Comparison of ENCODE assay signal across 1 cellular context in the genomic region with DNA sequence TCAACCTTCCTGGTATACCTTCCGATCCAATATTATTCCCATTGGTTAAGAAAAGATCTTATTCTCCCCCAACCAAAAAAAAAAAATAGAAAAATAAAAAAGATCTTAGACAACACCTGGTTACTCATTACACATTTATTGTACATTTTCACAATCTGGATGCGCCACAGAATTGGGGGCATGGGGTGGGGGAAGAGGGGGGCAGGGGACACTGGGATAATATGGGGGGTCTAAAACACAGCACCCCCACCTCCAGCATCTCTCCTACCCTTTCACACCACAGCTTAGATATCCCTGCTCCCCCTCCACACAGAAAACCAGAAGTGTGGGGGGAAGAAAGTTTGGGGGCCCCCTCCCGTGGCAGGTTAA.
TF ChIP-seq lines count a peak whose summit lies in the region.

No MANE protein-coding gene starts in this region.

TF ChIP-seq in GM23338, 12 proteins besides CTCF, POLR2A, EP300 and RAD21 (continued from another document):
- no peak for TF ChIP-seq EZH2phosphoT487 (IDR thresholded peaks at IDR 0.05; ENCODE audit: unreplicated experiment)
- TF ChIP-seq JUNB (IDR thresholded peaks at IDR 0.05; ENCODE audit: unreplicated experiment): no peak
- TF ChIP-seq CREB1 (CRISPR knock-in tag; IDR thresholded peaks at IDR 0.05; ENCODE audit: low read depth): no peak
- TF ChIP-seq, protein P1, sequence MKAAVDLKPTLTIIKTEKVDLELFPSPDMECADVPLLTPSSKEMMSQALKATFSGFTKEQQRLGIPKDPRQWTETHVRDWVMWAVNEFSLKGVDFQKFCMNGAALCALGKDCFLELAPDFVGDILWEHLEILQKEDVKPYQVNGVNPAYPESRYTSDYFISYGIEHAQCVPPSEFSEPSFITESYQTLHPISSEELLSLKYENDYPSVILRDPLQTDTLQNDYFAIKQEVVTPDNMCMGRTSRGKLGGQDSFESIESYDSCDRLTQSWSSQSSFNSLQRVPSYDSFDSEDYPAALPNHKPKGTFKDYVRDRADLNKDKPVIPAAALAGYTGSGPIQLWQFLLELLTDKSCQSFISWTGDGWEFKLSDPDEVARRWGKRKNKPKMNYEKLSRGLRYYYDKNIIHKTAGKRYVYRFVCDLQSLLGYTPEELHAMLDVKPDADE (IDR thresholded peaks at IDR 0.05): no peak
- TF ChIP-seq POLR2AphosphoS5 (IDR thresholded peaks at IDR 0.05; ENCODE audit: low read depth): no peak
